ENCODE assay signal across 28 cellular contexts in the genomic region with DNA sequence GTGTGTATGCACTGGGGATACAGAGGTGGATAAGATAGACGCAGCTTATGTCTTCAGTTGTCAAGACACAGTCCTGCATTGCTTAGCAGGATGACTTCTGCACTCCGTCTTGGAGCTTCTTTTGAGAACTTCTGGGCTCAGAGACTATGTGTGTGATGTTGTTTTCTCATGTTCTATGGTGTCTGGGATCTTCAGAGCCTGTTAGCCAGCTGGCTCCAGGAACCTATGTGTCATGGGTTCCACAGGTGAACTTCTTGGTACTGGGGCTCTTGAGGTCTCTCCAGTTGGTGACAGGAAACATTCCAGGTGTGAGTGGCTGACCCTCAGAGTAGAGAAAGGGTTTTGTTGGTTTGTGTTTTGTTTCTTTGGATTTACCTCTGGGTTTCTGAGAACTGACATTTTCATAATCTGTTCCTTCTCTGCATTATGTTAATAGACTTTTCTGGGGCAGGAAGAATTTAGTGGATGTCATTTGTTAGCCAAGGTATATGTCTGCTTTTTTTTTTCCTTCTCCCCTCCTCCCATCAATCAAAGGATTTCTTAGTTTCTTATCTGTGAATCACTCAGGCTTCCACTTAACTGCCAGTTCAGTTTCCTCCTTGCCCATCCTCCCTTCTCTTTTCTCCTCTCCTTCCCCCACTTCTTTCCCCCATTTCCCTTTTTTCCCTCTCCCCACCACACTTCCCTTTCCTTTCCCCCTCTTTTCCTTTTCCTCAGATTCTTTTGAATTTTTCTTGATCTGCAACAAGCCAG. TPM values are rescaled to one million over a fixed set of nuclear protein-coding genes. Genes with fewer than 3 reads are reported as not detected.
DNase-seq lines count a peak whose midpoint lies in the region; ATAC-seq and TF ChIP-seq lines count a peak whose summit lies in the region.
"Had no signal": no experiment of that assay in that cellular context is flagged by ENCODE, and none has a peak within 500 bp of the region (broad histone marks: within the 10 kb centered on the region; RNA-seq: fewer than 3 reads in every experiment).

No MANE protein-coding gene starts in this region.

- peaks cover 45% of the 10 kb centered on the region for H3K9me3 Mint-ChIP-seq in WTC11
- H3K9me3 Mint-ChIP-seq: activated CD4-positive, alpha-beta memory T cell treated with anti-CD3 and anti-CD28 coated beads for 36 hours had no signal

- BruUV-seq in mammary epithelial cell (replicated peaks; lab: Mats Ljungman, UMichigan) = no TSS peak

- H3K79me2 ChIP-seq in mammary epithelial cell (ENCODE audit: insufficient read depth, low read length) (no peaks in the 10 kb centered on the region), osteoblast (ENCODE audit: insufficient read depth, low read length) (no peaks in the 10 kb centered on the region)

- no peak overlapping the region for H3K4me3 Mint-ChIP-seq in WTC11
- H3K4me3 Mint-ChIP-seq: activated CD4-positive, alpha-beta memory T cell treated with anti-CD3 and anti-CD28 coated beads for 36 hours; B cell; neural progenitor cell had no signal

- H3K27me3 Mint-ChIP-seq in WTC11 (ENCODE audit: low read depth) = no peaks in the 10 kb centered on the region
- H3K27me3 Mint-ChIP-seq: B cell had no signal

- 100% methylated on average over 2 of the region's 2 CpGs for WGBS in mammary epithelial cell (ENCODE audit: low coverage, missing lambda C conversion rate)

- no peak overlapping the region for H3K4me2 ChIP-seq in mammary epithelial cell (ENCODE audit: insufficient read depth, low read depth, low read length)
- H3K4me2 ChIP-seq in osteoblast (ENCODE audit: insufficient read depth, low read length) = no peak overlapping the region
- H3K4me2 ChIP-seq: neural progenitor cell had no signal

- H3K27ac Mint-ChIP-seq in WTC11 = peak overlapping the region; percentile 30; the same call in 1 of the 2 replicates
- H3K27ac Mint-ChIP-seq: activated CD4-positive, alpha-beta memory T cell treated with anti-CD3 and anti-CD28 coated beads for 36 hours; B cell had no signal

- H3K4me1 ChIP-seq in mammary epithelial cell (ENCODE audit: insufficient read depth, low read length) = no peaks in the 10 kb centered on the region
- no peaks in the 10 kb centered on the region for H3K4me1 ChIP-seq in breast epithelium
- peaks cover 15% of the 10 kb centered on the region for H3K4me1 ChIP-seq in osteoblast (ENCODE audit: insufficient read depth, low read length)
- H3K4me1 ChIP-seq in upper lobe of right lung = peaks cover 17% of the 10 kb centered on the region

- H4K20me1 ChIP-seq in mammary epithelial cell (ENCODE audit: insufficient read depth, low read length) = no peaks in the 10 kb centered on the region
- H4K20me1 ChIP-seq in osteoblast (ENCODE audit: insufficient read depth, low read length) = no peaks in the 10 kb centered on the region

- no peak for TF ChIP-seq POLR2A in breast epithelium (IDR thresholded peaks at IDR 0.05)

- peak overlapping the region; percentile 0 for H2AFZ ChIP-seq in mammary epithelial cell (ENCODE audit: low read depth, low read length)
- no peak overlapping the region for H2AFZ ChIP-seq in osteoblast (ENCODE audit: low read length)
- H2AFZ ChIP-seq: neural progenitor cell had no signal

- H3K27me3 ChIP-seq in mammary epithelial cell (ENCODE audit: insufficient read depth, low read length) = no peaks in the 10 kb centered on the region
- no peaks in the 10 kb centered on the region for H3K27me3 ChIP-seq in breast epithelium
- H3K27me3 ChIP-seq in osteoblast (ENCODE audit: insufficient read depth, low read length) = no peaks in the 10 kb centered on the region
- H3K27me3 ChIP-seq in upper lobe of right lung = no peaks in the 10 kb centered on the region
- H3K27me3 ChIP-seq: body of pancreas, dorsolateral prefrontal cortex, neural progenitor cell, suprapubic skin had no signal

- H3K36me3 ChIP-seq in mammary epithelial cell (ENCODE audit: insufficient read depth, low read length) (no peaks in the 10 kb centered on the region), breast epithelium (no peaks in the 10 kb centered on the region), osteoblast (ENCODE audit: insufficient read depth, low read length) (no peaks in the 10 kb centered on the region), upper lobe of right lung (no peaks in the 10 kb centered on the region)
- H3K36me3 ChIP-seq: neural progenitor cell, prostate gland, suprapubic skin had no signal

- DNase-seq in mammary epithelial cell (no peak), breast epithelium (ENCODE audit: low spot score in 2 of 2) (no peak), WTC11 (ENCODE audit: low spot score) (no peak), left colon (no peak), osteoblast (ENCODE audit: insufficient read length, low spot score, missing footprints) (no peak), GM03348 (ENCODE audit: low spot score) (no peak), upper lobe of right lung (no peak)
- DNase-seq: activated CD4-positive, alpha-beta memory T cell treated with anti-CD3 and anti-CD28 coated beads for 36 hours; activated gamma-delta T cell; body of pancreas; cerebellar nuclear complex; COR-L47; dorsolateral prefrontal cortex; GOT3; hypothalamus; left ventricle myocardium superior; NCI-H1092 treated with DMSO at 0.1 percent for 48 hours; NCI-H187 treated with DMSO at 0.1 percent for 48 hours; NCI-H526 treated with DMSO at 0.1 percent for 48 hours; SIG-M5; stimulated activated CD4-positive, alpha-beta T cell treated with anti-CD3 and anti-CD28 coated beads, Interleukin-15, amount 100 ng/mL, for 24 hours; stimulated activated naive CD4-positive, alpha-beta T cell had no signal

- H3K4me1 Mint-ChIP-seq in WTC11 = peaks cover 46% of the 10 kb centered on the region

- no peak overlapping the region for H3K4me3 ChIP-seq in mammary epithelial cell (replicated peaks in 1 of 3; ENCODE audit: insufficient read depth in 1 of 3, low read depth in 2 of 3, low read length in 3 of 3)
- H3K4me3 ChIP-seq in breast epithelium = no peak overlapping the region
- no peak overlapping the region for H3K4me3 ChIP-seq in osteoblast (ENCODE audit: insufficient read depth, low read length)
- H3K4me3 ChIP-seq in upper lobe of right lung = no peak overlapping the region
- H3K4me3 ChIP-seq: body of pancreas, dorsolateral prefrontal cortex, neural progenitor cell, prostate gland, suprapubic skin had no signal

- intact Hi-C loops in mammary epithelial cell (cut with micrococcal nuclease) = no loop called here
- intact Hi-C loops in breast epithelium (cut with DNase I; ENCODE audit: low total_unique reads) = no loop called here
- intact Hi-C loops in left colon (cut with DNase I, micrococcal nuclease) = no loop called here
- intact Hi-C loops in upper lobe of right lung (cut with DNase I) = no loop called here

- POLR2A ChIA-PET in WTC11 (lab: Charles Lee) = no interaction called here

- dilution Hi-C loops in mammary epithelial cell (cut with HindIII; ENCODE audit: low sequenced_read_pairs) = no loop called here

- H3K36me3 Mint-ChIP-seq in WTC11 = peaks cover 25% of the 10 kb centered on the region
- H3K36me3 Mint-ChIP-seq: activated CD4-positive, alpha-beta memory T cell treated with anti-CD3 and anti-CD28 coated beads for 36 hours; neural progenitor cell had no signal

- H3K9ac ChIP-seq in mammary epithelial cell (ENCODE audit: insufficient read depth, low read length) = no peak overlapping the region
- H3K9ac ChIP-seq: neural progenitor cell had no signal

- ATAC-seq in WTC11 (no peak), left colon (peak; percentile 54), GM21360 (IDR thresholded peaks at IDR 0.05; ENCODE audit: unreplicated experiment) (no peak), upper lobe of right lung (no peak)
- ATAC-seq: body of pancreas, left ventricle myocardium superior, Panc1 had no signal

- H3K27ac ChIP-seq in mammary epithelial cell (ENCODE audit: insufficient read depth, low read depth, low read length) (no peak overlapping the region), breast epithelium (no peak overlapping the region), osteoblast (ENCODE audit: low read depth, low read length) (peak overlapping the region; percentile 3), upper lobe of right lung (no peak overlapping the region)
- H3K27ac ChIP-seq: body of pancreas, dorsolateral prefrontal cortex, neural progenitor cell, prostate gland, suprapubic skin had no signal

- TF ChIP-seq CTCF in mammary epithelial cell (conservative IDR thresholded peaks at IDR 0.05 in 1 of 2, IDR thresholded peaks at IDR 0.05 in 1 of 2; ENCODE audit: extremely low read depth in 1 of 2, insufficient read depth in 1 of 2, low read depth in 1 of 2, low read length in 2 of 2) = no peak
- TF ChIP-seq CTCF in breast epithelium (IDR thresholded peaks at IDR 0.05) = no peak
- no peak for TF ChIP-seq CTCF in WTC11 (IDR thresholded peaks at IDR 0.05)
- TF ChIP-seq CTCF in osteoblast (IDR thresholded peaks at IDR 0.05; ENCODE audit: extremely low read depth, low read depth, low read length) = no peak
- TF ChIP-seq CTCF in upper lobe of right lung (IDR thresholded peaks at IDR 0.05) = no peak

- in situ Hi-C loops in mammary epithelial cell (cut with MboI; ENCODE audit: low sequenced_read_pairs in 2 of 2) = loop anchor here in 1 of 2 donors (25.0 kb wide), 1 partner anchor 372 kb away; no protein-coding TSS in a partner anchor

- H3K9me3 ChIP-seq in mammary epithelial cell (replicated peaks; ENCODE audit: insufficient read depth, low read length) (no peaks in the 10 kb centered on the region), breast epithelium (no peaks in the 10 kb centered on the region), osteoblast (ENCODE audit: low read depth, low read length) (no peaks in the 10 kb centered on the region), upper lobe of right lung (no peaks in the 10 kb centered on the region)
- H3K9me3 ChIP-seq: body of pancreas, prostate gland, suprapubic skin had no signal

- CTCF ChIA-PET in mammary epithelial cell (lab: Charles Lee; ENCODE audit: low non-redundant PET) (no interaction called here), WTC11 (lab: Charles Lee) (no interaction called here)

TF ChIP-seq in WTC11, 78 proteins besides CTCF, POLR2A, EP300 and RAD21 (continues in another document):
- no peak for TF ChIP-seq GABPB1 (CRISPR knock-in tag; IDR thresholded peaks at IDR 0.05)

RNA-seq across cellular contexts. Expression of gene FGGY, which starts 18.1 kb away (rescaled TPM):
- total RNA-seq in mammary epithelial cell (10 to 100 TPM; 10.3 to 14.7 TPM), breast epithelium (10 to 100 TPM; 16.2 to 50.3 (median 29.2) TPM), WTC11 (2021) (12.0 to 23.2 TPM (median 17.8 TPM) in 3 replicates), left colon (10 to 100 TPM; 17.3 to 24.1 TPM), osteoblast (17.1 and 24.6 TPM in 2 replicates), upper lobe of right lung (39.2 TPM)
- polyA plus RNA-seq in mammary epithelial cell = 8.0 TPM
- polyA minus RNA-seq in mammary epithelial cell = 22.5 TPM
